8 cellular contexts compared by ENCODE assay signal in genomic region chr20:5222919-5223634, GRCh38.
DNase-seq lines count a peak whose midpoint lies in the region; ATAC-seq, FAIRE-seq and TF ChIP-seq lines count a peak whose summit lies in the region.

No MANE protein-coding gene starts in this region.

- ATAC-seq in left colon, result peak; percentile 89
- ATAC-seq in GM21360 (IDR thresholded peaks at IDR 0.05; ENCODE audit: unreplicated experiment), result no peak

- no peak overlapping the region for H3K4me3 ChIP-seq in cardiac fibroblast (replicated peaks in 1 of 2; ENCODE audit: low read depth in 2 of 2, low read length in 2 of 2)

- TF ChIP-seq CTCF in cardiac fibroblast (IDR thresholded peaks at IDR 0.05; ENCODE audit: low read depth, low read length), result peak; percentile 96

- FAIRE-seq in GM18507 (lab: Jason Lieb, UNC), result peak; percentile 79

- intact Hi-C loops in left colon (cut with DNase I, micrococcal nuclease), result no loop called here

- DNase-seq in AG08396 (ENCODE audit: low spot score) (peak; percentile 70), GM18507 (ENCODE audit: extremely low spot score, insufficient read length, low read depth) (peak; percentile 30), MV-4-11 (lab: John Stamatoyannopoulos, UW) (peak; percentile 41), UCSD-AML1 (lab: John Stamatoyannopoulos, UW; ENCODE audit: unreplicated experiment) (peak; percentile 34), cardiac fibroblast (ENCODE audit: low read depth in 2 of 2) (peak; percentile 71 to 73), left colon (peak; percentile 36 to 60)
- peak in 2 of 3 donors; percentile 11 to 13 for DNase-seq in stimulated activated CD4-positive, alpha-beta T cell treated with anti-CD3 and anti-CD28 coated beads, TNF-alpha, amount 100 ng/mL, for 1 hour (ENCODE audit: low read depth in 3 of 3, low spot score in 1 of 3)

Comparison
In these comparisons a context has a peak if more than half of its experiments do, and no peak if none do; other contexts are left out.
1. DNase-seq: peak in every context shown above with its lines; median percentile 72 in cardiac fibroblast; 70 in AG08396; 48 in left colon; 41 in MV-4-11; 34 in UCSD-AML1; 30 in GM18507; 12 in stimulated activated CD4-positive, alpha-beta T cell treated with anti-CD3 and anti-CD28 coated beads, TNF-alpha, amount 100 ng/mL, for 1 hour.